In the genomic region with DNA sequence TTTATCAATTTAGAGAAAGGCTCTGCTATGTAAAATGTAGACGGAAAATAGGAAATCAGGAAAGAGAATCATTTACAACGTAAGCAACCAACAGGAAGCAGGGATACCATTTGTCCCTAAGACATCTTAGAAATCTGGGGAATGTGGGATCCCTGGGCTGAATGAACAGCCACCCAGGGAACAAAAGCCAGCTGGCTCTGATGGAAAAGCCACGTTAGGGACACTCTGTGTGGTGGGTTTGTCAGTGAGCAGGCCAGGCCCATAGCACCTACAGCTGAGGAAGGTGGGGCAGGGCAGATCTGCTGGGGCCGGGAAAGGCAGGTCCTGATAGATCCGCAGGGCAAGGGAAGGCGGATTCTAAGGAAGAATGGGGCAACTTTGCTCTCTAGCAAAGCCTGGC, we compare ENCODE assay signal across 24 cellular contexts.
DNase-seq lines count a peak whose midpoint lies in the region; ATAC-seq and TF ChIP-seq lines count a peak whose summit lies in the region.
"Had no signal": no experiment of that assay in that cellular context is flagged by ENCODE, and none has a peak within 500 bp of the region (broad histone marks: within the 10 kb centered on the region; RNA-seq: fewer than 3 reads in every experiment).

No MANE protein-coding gene starts in this region.

- H3K27ac ChIP-seq in angular gyrus (ENCODE audit: low read depth, low read length) = peak overlapping the region; percentile 5
- no peak overlapping the region for H3K27ac ChIP-seq in spleen
- H3K27ac ChIP-seq: RWPE1 had no signal

- no peak for TF ChIP-seq POLR2A in spleen (IDR thresholded peaks at IDR 0.05)

- no peaks in the 10 kb centered on the region for H3K36me3 Mint-ChIP-seq in nephron (ENCODE audit: low read depth)
- H3K36me3 Mint-ChIP-seq: CD14-positive monocyte; CD8-positive, alpha-beta memory T cell had no signal

- H3K36me3 ChIP-seq in spleen = no peaks in the 10 kb centered on the region

- no peaks in the 10 kb centered on the region for H3K9me3 Mint-ChIP-seq in nephron
- H3K9me3 Mint-ChIP-seq: CD8-positive, alpha-beta memory T cell had no signal

- TF ChIP-seq CTCF in nephron (IDR thresholded peaks at IDR 0.05; ENCODE audit: unreplicated experiment in 3 of 3) (no peak), spleen (IDR thresholded peaks at IDR 0.05 in 8 of 11, conservative IDR thresholded peaks at IDR 0.05 in 3 of 11) (no peak)

- H3K4me1 Mint-ChIP-seq in nephron = peaks cover 77% of the 10 kb centered on the region
- H3K4me1 Mint-ChIP-seq: B cell; CD14-positive monocyte; CD8-positive, alpha-beta memory T cell had no signal

- intact Hi-C loops in spleen (cut with DNase I; ENCODE audit: low total_unique reads) = no loop called here

- WGBS in spleen, 5 donors = 76 to 87% (median 82%) methylated on average over 6 of the region's 6 CpGs

- H3K9me3 ChIP-seq in spleen = no peaks in the 10 kb centered on the region

- DNase-seq in iPS-NIHi11 (ENCODE audit: low spot score) (peak; percentile 43), spleen (no peak), NK-92 (lab: John Stamatoyannopoulos, UW; ENCODE audit: unreplicated experiment) (no peak), NCI-H146 (lab: John Stamatoyannopoulos, UW) (no peak)
- DNase-seq: CD8-positive, alpha-beta memory T cell; DMS 273 treated with DMSO at 0.1 percent for 48 hours; DMS79; EL; GDM1; Kasumi-1; MV-4-11; NCI-H1105 treated with DMSO at 0.1 percent for 48 hours; NCI-H2029; NCI-H446; NCI-H526; SHP77 had no signal

- H3K4me3 Mint-ChIP-seq in nephron = no peak overlapping the region
- H3K4me3 Mint-ChIP-seq: B cell; CD14-positive monocyte; CD8-positive, alpha-beta memory T cell had no signal

- peak overlapping the region in 2 of 3 experiments; percentile 42 to 47 for H3K27ac Mint-ChIP-seq in nephron
- H3K27ac Mint-ChIP-seq: B cell; CD14-positive monocyte; CD8-positive, alpha-beta memory T cell had no signal

- H3K27me3 ChIP-seq in spleen (replicated peaks in 1 of 7) = peaks cover 0 to 10% (median 0%) of the 10 kb centered on the region in 7 donors

- no peaks in the 10 kb centered on the region for H3K4me1 ChIP-seq in spleen

- H3K4me3 ChIP-seq in spleen = no peak overlapping the region
- H3K4me3 ChIP-seq: K562 had no signal

- peaks cover 44% of the 10 kb centered on the region for H3K27me3 Mint-ChIP-seq in nephron (ENCODE audit: low read depth)
- H3K27me3 Mint-ChIP-seq: B cell had no signal

- ATAC-seq in GM19455 (IDR thresholded peaks at IDR 0.05; ENCODE audit: unreplicated experiment) = no peak
- ATAC-seq: K562, Panc1 had no signal
